33 cellular contexts compared by ENCODE assay signal in the genomic region with DNA sequence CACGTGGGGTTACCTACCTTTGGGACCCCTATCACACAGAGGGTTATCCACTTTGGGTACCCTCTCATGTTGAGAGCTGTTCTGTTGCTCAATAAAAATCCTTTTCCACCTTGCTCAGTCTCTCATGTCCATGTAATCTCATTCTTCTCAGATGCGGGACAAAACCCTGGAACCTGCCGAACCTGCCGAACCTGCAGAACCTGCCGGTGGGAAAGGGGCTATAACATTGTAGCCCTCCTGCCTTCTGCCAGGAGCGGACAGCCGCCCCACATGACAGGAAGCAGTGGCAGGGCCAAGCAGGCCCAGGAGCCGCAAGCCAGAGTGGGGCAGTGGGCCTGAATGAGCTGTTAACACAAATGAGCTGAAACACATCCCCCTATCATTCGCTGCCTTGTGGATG.
"Had no signal": no experiment of that assay in that cellular context is flagged by ENCODE, and none has a peak within 500 bp of the region (broad histone marks: within the 10 kb centered on the region; RNA-seq: fewer than 3 reads in every experiment).

No MANE protein-coding gene starts in this region.

- FAIRE-seq: K562 had no signal

- ATAC-seq: K562 had no signal

- H3K27ac ChIP-seq: ascending aorta, cardiac muscle cell, Peyer's patch, SJSA1, VCaP had no signal

- H3K27ac Mint-ChIP-seq: activated B cell treated with CpG ODN at 0.5 μM for 24 hours; activated CD4-positive, alpha-beta T cell treated with anti-CD3 and anti-CD28 coated beads, Interleukin-2, amount 10 ng/mL, durations not matched to agents 24 days and 14 days; activated naive CD8-positive, alpha-beta T cell treated with anti-CD3 and anti-CD28 coated beads, Interleukin-2, amount 10 ng/mL, durations not matched to agents 7 days and 5 days had no signal

- H3K27me3 ChIP-seq: ascending aorta, cardiac muscle cell, Peyer's patch, SJSA1 had no signal

- H3K4me3 ChIP-seq: ascending aorta, cardiac muscle cell, K562, Peyer's patch, SJSA1 had no signal

- H3K4me3 Mint-ChIP-seq: activated B cell treated with CpG ODN at 0.5 μM for 24 hours; activated CD4-positive, alpha-beta T cell treated with anti-CD3 and anti-CD28 coated beads, Interleukin-2, amount 10 ng/mL, durations not matched to agents 24 days and 14 days; activated naive CD4-positive, alpha-beta T cell treated with anti-CD3 and anti-CD28 coated beads, Interleukin-2, amount 50 U/mL, for 24 hours; activated naive CD8-positive, alpha-beta T cell treated with anti-CD3 and anti-CD28 coated beads, Interleukin-2, amount 10 ng/mL, durations not matched to agents 7 days and 5 days; central memory CD8-positive, alpha-beta T cell had no signal

- H3K9me3 Mint-ChIP-seq: activated naive CD4-positive, alpha-beta T cell treated with anti-CD3 and anti-CD28 coated beads, Interleukin-2, amount 50 U/mL, for 24 hours had no signal

- DNase-seq: activated B cell treated with CpG ODN at 0.5 μM for 24 hours; activated CD4-positive, alpha-beta T cell treated with anti-CD3 and anti-CD28 coated beads, Interleukin-2, amount 10 ng/mL, durations not matched to agents 24 days and 14 days; activated CD4-positive, alpha-beta T cell treated with anti-CD3 and anti-CD28 coated beads, Interleukin-2, amount 50 U/mL, for 4 hours; activated CD4-positive, CD25-positive, alpha-beta regulatory T cell treated with anti-CD3 and anti-CD28 coated beads, Interleukin-2, amount 50 U/mL, for 72 hours; activated CD8-positive, alpha-beta memory T cell treated with anti-CD3 and anti-CD28 coated beads, Interleukin-2, amount 50 U/mL, for 4 hours; activated gamma-delta T cell; activated naive CD4-positive, alpha-beta T cell treated with Interleukin-2 at 50 U/mL for 16 hours; activated naive CD8-positive, alpha-beta T cell treated with anti-CD3 and anti-CD28 coated beads, Interleukin-2, amount 10 ng/mL, durations not matched to agents 7 days and 5 days; activated T-cell treated with anti-CD3 and anti-CD28 coated beads for 4 hours; activated T-cell treated with anti-CD3 and anti-CD28 coated beads, Interleukin-2, amount 50 U/mL, for 72 hours; amygdala; NCI-H1105; NCI-H1417 treated with DMSO at 0.1 percent for 48 hours; NCI-H187 treated with DMSO at 0.1 percent for 48 hours; NCI-H2081; NCI-H226; NCI-H446 treated with DMSO at 0.1 percent for 48 hours; NCI-H524; NCI-H69; NCI-H82; Peyer's patch; RPMI8226; SHP77 treated with DMSO at 0.1 percent for 48 hours; SW 1271; T-helper 1 cell; T-helper 9 cell had no signal

- H3K36me3 ChIP-seq: cardiac muscle cell had no signal

- H3K27me3 Mint-ChIP-seq: activated B cell treated with CpG ODN at 0.5 μM for 24 hours; activated CD4-positive, alpha-beta T cell treated with anti-CD3 and anti-CD28 coated beads, Interleukin-2, amount 10 ng/mL, durations not matched to agents 24 days and 14 days; activated naive CD4-positive, alpha-beta T cell treated with anti-CD3 and anti-CD28 coated beads, Interleukin-2, amount 50 U/mL, for 24 hours; activated naive CD8-positive, alpha-beta T cell treated with anti-CD3 and anti-CD28 coated beads, Interleukin-2, amount 10 ng/mL, durations not matched to agents 7 days and 5 days; central memory CD8-positive, alpha-beta T cell had no signal

- H3K4me1 ChIP-seq: ascending aorta, Peyer's patch, SJSA1 had no signal

- H3K9me3 ChIP-seq: ascending aorta, SJSA1 had no signal
